In the genomic region with DNA sequence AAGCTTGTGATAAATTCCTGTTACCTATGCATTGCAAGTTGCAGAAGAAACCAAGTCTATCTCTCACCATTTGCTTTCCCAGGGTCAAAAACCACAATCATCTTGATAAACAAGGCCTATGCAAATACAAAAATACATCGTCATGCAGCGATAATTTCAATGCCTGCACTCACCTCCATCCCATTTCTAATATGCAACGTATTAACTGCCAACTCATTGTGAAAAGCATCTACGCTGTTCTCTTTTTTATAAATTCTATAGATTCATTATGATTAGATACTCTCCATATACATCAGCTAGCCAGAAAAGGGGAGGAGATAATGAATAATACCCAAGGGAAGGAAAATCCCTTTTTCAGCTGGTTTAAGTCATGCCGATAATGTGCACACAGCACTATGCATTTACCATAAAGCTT, we compare ENCODE assay signal across 25 cellular contexts.
DNase-seq lines count a peak whose midpoint lies in the region; ATAC-seq and TF ChIP-seq lines count a peak whose summit lies in the region.
"Had no signal": no experiment of that assay in that cellular context is flagged by ENCODE, and none has a peak within 500 bp of the region (broad histone marks: within the 10 kb centered on the region; RNA-seq: fewer than 3 reads in every experiment).

No MANE protein-coding gene starts in this region.

- DNase-seq in activated naive CD8-positive, alpha-beta T cell treated with anti-CD3 and anti-CD28 coated beads, Interleukin-2, amount 50 U/mL, for 24 hours: no peak
- no peak for DNase-seq in activated naive CD8-positive, alpha-beta T cell treated with anti-CD3 and anti-CD28 coated beads for 36 hours
- no peak for DNase-seq in activated B cell treated with CpG ODN at 0.5 μM for 24 hours
- DNase-seq in stimulated activated naive B cell treated with anti-CD40 and anti-IgM and Interleukin-4, amounts not matched to agents 10 μg/mL and 1 μg/mL and 100 μg/mL, for 72 hours: no peak
- no peak for DNase-seq in dorsolateral prefrontal cortex
- DNase-seq in NCI-H187 (lab: John Stamatoyannopoulos, UW): no peak
- no peak for DNase-seq in right cardiac atrium
- DNase-seq: activated CD4-positive, alpha-beta T cell treated with anti-CD3 and anti-CD28 coated beads for 48 hours; aorta; colonic mucosa; effector memory CD4-positive, alpha-beta T cell; hypothalamus; NCI-H1092 treated with DMSO at 0.1 percent for 48 hours; NCI-H1694 treated with DMSO at 0.1 percent for 48 hours; NCI-H524; SHP77; stimulated activated CD4-positive, alpha-beta T cell treated with anti-CD3 and anti-CD28 coated beads, Interleukin-15, amount 100 ng/mL, for 24 hours; stimulated activated CD4-positive, alpha-beta T cell treated with anti-CD3 and anti-CD28 coated beads, Interleukin-4, amount 100 ng/mL, for 4 hours; upper lobe of right lung had no signal

- no peaks in the 10 kb centered on the region for H3K9me3 ChIP-seq in HEK293 (ENCODE audit: control insufficient read depth, insufficient read depth, low read depth, low read length)
- H3K9me3 ChIP-seq in right cardiac atrium (ENCODE audit: control insufficient read depth, low read length): no peaks in the 10 kb centered on the region
- H3K9me3 ChIP-seq: colonic mucosa, upper lobe of right lung had no signal

- H3K4me1 ChIP-seq in HEK293 (ENCODE audit: control insufficient read depth, insufficient read depth, low read length) (peaks cover 31% of the 10 kb centered on the region), right cardiac atrium (ENCODE audit: control insufficient read depth, insufficient read depth, low read length) (no peaks in the 10 kb centered on the region)
- H3K4me1 ChIP-seq: colonic mucosa had no signal

- no peaks in the 10 kb centered on the region for H3K27me3 ChIP-seq in dorsolateral prefrontal cortex
- H3K27me3 ChIP-seq in right cardiac atrium (ENCODE audit: control insufficient read depth, insufficient read depth): no peaks in the 10 kb centered on the region
- H3K27me3 ChIP-seq: BLaER1, colonic mucosa, upper lobe of right lung had no signal

- intact Hi-C loops in activated B cell treated with CpG ODN at 0.5 μM for 24 hours (cut with micrococcal nuclease): no loop called here
- intact Hi-C loops in dorsolateral prefrontal cortex (cut with DNase I): no loop called here
- intact Hi-C loops in right cardiac atrium (cut with DNase I): no loop called here

- H3K27me3 Mint-ChIP-seq in activated naive CD8-positive, alpha-beta T cell treated with anti-CD3 and anti-CD28 coated beads, Interleukin-2, amount 50 U/mL, for 24 hours: peaks cover 2% of the 10 kb centered on the region
- H3K27me3 Mint-ChIP-seq in activated naive CD8-positive, alpha-beta T cell treated with anti-CD3 and anti-CD28 coated beads for 36 hours: peaks cover 33% of the 10 kb centered on the region
- no peaks in the 10 kb centered on the region for H3K27me3 Mint-ChIP-seq in activated B cell treated with CpG ODN at 0.5 μM for 24 hours
- no peaks in the 10 kb centered on the region for H3K27me3 Mint-ChIP-seq in stimulated activated naive B cell treated with anti-CD40 and anti-IgM and Interleukin-4, amounts not matched to agents 10 μg/mL and 1 μg/mL and 100 μg/mL, for 72 hours
- H3K27me3 Mint-ChIP-seq: activated naive CD4-positive, alpha-beta T cell treated with anti-CD3 and anti-CD28 coated beads, Interleukin-2, amount 50 U/mL, for 24 hours had no signal

- peak overlapping the region; percentile 34 for H3K4me3 Mint-ChIP-seq in activated naive CD8-positive, alpha-beta T cell treated with anti-CD3 and anti-CD28 coated beads, Interleukin-2, amount 50 U/mL, for 24 hours
- no peak overlapping the region for H3K4me3 Mint-ChIP-seq in activated naive CD8-positive, alpha-beta T cell treated with anti-CD3 and anti-CD28 coated beads for 36 hours
- H3K4me3 Mint-ChIP-seq in activated B cell treated with CpG ODN at 0.5 μM for 24 hours: peak overlapping the region; percentile 33
- peak overlapping the region in 1 of 2 donors; percentile 40 for H3K4me3 Mint-ChIP-seq in stimulated activated naive B cell treated with anti-CD40 and anti-IgM and Interleukin-4, amounts not matched to agents 10 μg/mL and 1 μg/mL and 100 μg/mL, for 72 hours
- H3K4me3 Mint-ChIP-seq: activated naive CD4-positive, alpha-beta T cell treated with anti-CD3 and anti-CD28 coated beads, Interleukin-2, amount 50 U/mL, for 24 hours; GM23338 had no signal

- H3K27ac Mint-ChIP-seq in activated naive CD8-positive, alpha-beta T cell treated with anti-CD3 and anti-CD28 coated beads, Interleukin-2, amount 50 U/mL, for 24 hours: peak overlapping the region; percentile 13
- H3K27ac Mint-ChIP-seq in activated naive CD8-positive, alpha-beta T cell treated with anti-CD3 and anti-CD28 coated beads for 36 hours: no peak overlapping the region
- H3K27ac Mint-ChIP-seq in activated B cell treated with CpG ODN at 0.5 μM for 24 hours: peak overlapping the region; percentile 74
- H3K27ac Mint-ChIP-seq in stimulated activated naive B cell treated with anti-CD40 and anti-IgM and Interleukin-4, amounts not matched to agents 10 μg/mL and 1 μg/mL and 100 μg/mL, for 72 hours: peak overlapping the region; percentile 62
- H3K27ac Mint-ChIP-seq: GM23338 had no signal

- H3K36me3 Mint-ChIP-seq in activated naive CD8-positive, alpha-beta T cell treated with anti-CD3 and anti-CD28 coated beads, Interleukin-2, amount 50 U/mL, for 24 hours (ENCODE audit: low read depth): peaks cover 12% of the 10 kb centered on the region
- H3K36me3 Mint-ChIP-seq in activated naive CD8-positive, alpha-beta T cell treated with anti-CD3 and anti-CD28 coated beads for 36 hours: no peaks in the 10 kb centered on the region
- H3K36me3 Mint-ChIP-seq in activated B cell treated with CpG ODN at 0.5 μM for 24 hours (ENCODE audit: low read depth): peaks cover 71% of the 10 kb centered on the region
- peaks cover 43 to 76% of the 10 kb centered on the region in 2 donors for H3K36me3 Mint-ChIP-seq in stimulated activated naive B cell treated with anti-CD40 and anti-IgM and Interleukin-4, amounts not matched to agents 10 μg/mL and 1 μg/mL and 100 μg/mL, for 72 hours

- H3K4me3 ChIP-seq in HEK293 (ENCODE audit: low read depth, low read length): no peak overlapping the region
- no peak overlapping the region for H3K4me3 ChIP-seq in dorsolateral prefrontal cortex
- no peak overlapping the region for H3K4me3 ChIP-seq in right cardiac atrium (ENCODE audit: low read length)
- H3K4me3 ChIP-seq: BLaER1, colonic mucosa, GM23338, lung, upper lobe of right lung had no signal

- H3K9me3 Mint-ChIP-seq in activated naive CD8-positive, alpha-beta T cell treated with anti-CD3 and anti-CD28 coated beads, Interleukin-2, amount 50 U/mL, for 24 hours: peaks cover 5% of the 10 kb centered on the region
- peaks cover 8% of the 10 kb centered on the region for H3K9me3 Mint-ChIP-seq in activated naive CD8-positive, alpha-beta T cell treated with anti-CD3 and anti-CD28 coated beads for 36 hours
- H3K9me3 Mint-ChIP-seq in activated B cell treated with CpG ODN at 0.5 μM for 24 hours: peaks cover 3% of the 10 kb centered on the region
- H3K9me3 Mint-ChIP-seq in stimulated activated naive B cell treated with anti-CD40 and anti-IgM and Interleukin-4, amounts not matched to agents 10 μg/mL and 1 μg/mL and 100 μg/mL, for 72 hours: peaks cover 5 to 8% of the 10 kb centered on the region in 2 donors
- H3K9me3 Mint-ChIP-seq: activated naive CD4-positive, alpha-beta T cell treated with anti-CD3 and anti-CD28 coated beads, Interleukin-2, amount 50 U/mL, for 24 hours had no signal

- ATAC-seq in activated naive CD8-positive, alpha-beta T cell treated with anti-CD3 and anti-CD28 coated beads, Interleukin-2, amount 50 U/mL, for 24 hours: peak; percentile 48
- ATAC-seq in activated B cell treated with CpG ODN at 0.5 μM for 24 hours (ENCODE audit: low read depth) (peak; percentile 48), right cardiac atrium (no peak)
- ATAC-seq in stimulated activated naive B cell treated with anti-CD40 and anti-IgM and Interleukin-4, amounts not matched to agents 10 μg/mL and 1 μg/mL and 100 μg/mL, for 72 hours (replicated peaks): peak; percentile 76
- ATAC-seq: GM23338, upper lobe of right lung had no signal

- H3K27ac ChIP-seq in HEK293 (ENCODE audit: extremely low read depth, low read depth, low read length): peak overlapping the region; percentile 28
- no peak overlapping the region for H3K27ac ChIP-seq in dorsolateral prefrontal cortex
- H3K27ac ChIP-seq in right cardiac atrium (ENCODE audit: low read length): no peak overlapping the region
- H3K27ac ChIP-seq: BLaER1, colonic mucosa, epithelial cell of prostate, upper lobe of right lung had no signal

- CTCF ChIA-PET in HEK293 (lab: Yijun Ruan, JAX) (no interaction called here), activated B cell treated with CpG ODN at 0.5 μM for 24 hours (lab: Charles Lee) (no interaction called here)

- TF ChIP-seq CTCF in HEK293 (tag by site-specific recombination; IDR thresholded peaks at IDR 0.05): no peak
- TF ChIP-seq CTCF in activated B cell treated with CpG ODN at 0.5 μM for 24 hours (IDR thresholded peaks at IDR 0.05): no peak
- TF ChIP-seq CTCF in dorsolateral prefrontal cortex (IDR thresholded peaks at IDR 0.05 in 54 of 56, conservative IDR thresholded peaks at IDR 0.05 in 2 of 56; ENCODE audit: low read depth in 1 of 56, partially characterized antibody in 56 of 56): no peak

- H3K36me3 ChIP-seq in HEK293 (ENCODE audit: control insufficient read depth in 2 of 2, insufficient read depth in 1 of 2, low read length in 2 of 2): no peaks in the 10 kb centered on the region
- H3K36me3 ChIP-seq: colonic mucosa, upper lobe of right lung had no signal

- 90% methylated on average over 5 of the region's 5 CpGs for WGBS in right cardiac atrium

- POLR2A ChIA-PET in HEK293 (lab: Yijun Ruan, JAX) (no interaction called here), activated B cell treated with CpG ODN at 0.5 μM for 24 hours (lab: Charles Lee) (interaction anchor here (1.0 to 1.3 kb wide), 2 partner anchors 76 to 171 kb away, joined by 3 read pairs; no protein-coding TSS in a partner anchor)

- peaks cover 62% of the 10 kb centered on the region for H3K4me1 Mint-ChIP-seq in activated naive CD8-positive, alpha-beta T cell treated with anti-CD3 and anti-CD28 coated beads, Interleukin-2, amount 50 U/mL, for 24 hours
- peaks cover 11% of the 10 kb centered on the region for H3K4me1 Mint-ChIP-seq in activated naive CD8-positive, alpha-beta T cell treated with anti-CD3 and anti-CD28 coated beads for 36 hours
- peaks cover 87% of the 10 kb centered on the region for H3K4me1 Mint-ChIP-seq in activated B cell treated with CpG ODN at 0.5 μM for 24 hours
- H3K4me1 Mint-ChIP-seq in stimulated activated naive B cell treated with anti-CD40 and anti-IgM and Interleukin-4, amounts not matched to agents 10 μg/mL and 1 μg/mL and 100 μg/mL, for 72 hours: peaks cover 54 to 93% of the 10 kb centered on the region in 2 donors
- H3K4me1 Mint-ChIP-seq: GM23338 had no signal

TF ChIP-seq in HEK293, 187 proteins besides CTCF, POLR2A, EP300 and RAD21 (continues in another document):
- TF ChIP-seq MZF1 (tag by site-specific recombination; IDR thresholded peaks at IDR 0.05; ENCODE audit: borderline replicate concordance) (peak; percentile 90; the same call in 1 of the 2 replicates), TRIM28 (IDR thresholded peaks at IDR 0.05; ENCODE audit: borderline replicate concordance, low read length) (0 out of 2 replicates have a peak, but pooled peaks have one; percentile 58), ZNF354C (tag by site-specific recombination; IDR thresholded peaks at IDR 0.05; ENCODE audit: borderline replicate concordance, low read depth) (no peak)

Comparison
In these comparisons a context has a peak if more than half of its experiments do, and no peak if none do; other contexts are left out.
1. ATAC-seq: peak in activated naive CD8-positive, alpha-beta T cell treated with anti-CD3 and anti-CD28 coated beads, Interleukin-2, amount 50 U/mL, for 24 hours (single experiment), activated B cell treated with CpG ODN at 0.5 μM for 24 hours (single experiment) and stimulated activated naive B cell treated with anti-CD40 and anti-IgM and Interleukin-4, amounts not matched to agents 10 μg/mL and 1 μg/mL and 100 μg/mL, for 72 hours (2 of 2); none in right cardiac atrium (0 of 2).